20 cellular contexts compared by ENCODE assay signal in the genomic region with DNA sequence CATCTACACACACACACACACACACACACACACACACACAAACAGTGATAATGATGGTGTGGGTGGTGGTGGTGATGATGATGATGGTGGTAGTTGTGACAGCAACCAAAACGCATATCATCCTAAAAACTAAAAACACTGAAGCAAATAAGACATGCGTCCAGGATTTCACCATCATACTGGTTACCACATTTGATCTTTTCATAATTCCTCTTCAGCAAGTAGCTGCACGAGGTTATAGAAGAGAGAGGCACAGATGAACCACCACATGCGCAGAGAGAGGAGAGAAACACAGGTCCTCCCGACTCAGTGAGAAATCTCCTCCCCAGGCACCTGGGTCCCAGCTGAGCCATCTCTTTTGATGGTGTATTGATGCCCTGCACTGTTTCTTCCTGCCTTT.
DNase-seq lines count a peak whose midpoint lies in the region; FAIRE-seq and TF ChIP-seq lines count a peak whose summit lies in the region.
"Had no signal": no experiment of that assay in that cellular context is flagged by ENCODE, and none has a peak within 500 bp of the region (broad histone marks: within the 10 kb centered on the region; RNA-seq: fewer than 3 reads in every experiment).

No MANE protein-coding gene starts in this region.

- no peaks in the 10 kb centered on the region for H3K4me1 ChIP-seq in osteoblast (ENCODE audit: insufficient read depth, low read length)
- H3K4me1 ChIP-seq: BLaER1, HAP-1 had no signal

- H3K79me2 ChIP-seq in osteoblast (ENCODE audit: insufficient read depth, low read length): no peaks in the 10 kb centered on the region

- H3K4me3 ChIP-seq in NB4 (ENCODE audit: low read depth, low read length): no peak overlapping the region
- no peak overlapping the region for H3K4me3 ChIP-seq in osteoblast (ENCODE audit: insufficient read depth, low read length)
- H3K4me3 ChIP-seq: BLaER1, HAP-1 had no signal

- H2AFZ ChIP-seq in osteoblast (ENCODE audit: low read length): no peak overlapping the region

- H3K27ac ChIP-seq in osteoblast (ENCODE audit: low read depth, low read length): no peak overlapping the region
- H3K27ac ChIP-seq: BLaER1, C4-2B had no signal

- DNase-seq in NOMO-1 treated with DMSO at 0.1 percent for 48 hours (lab: John Stamatoyannopoulos, UW; ENCODE audit: unreplicated experiment) (peak; percentile 2), NOMO-1 (lab: John Stamatoyannopoulos, UW; ENCODE audit: unreplicated experiment in 2 of 2) (no peak), NB4 (ENCODE audit: low read depth) (peak; percentile 3), urothelium cell line (ENCODE audit: low spot score) (no peak), A172 (ENCODE audit: low spot score) (no peak), osteoblast (ENCODE audit: insufficient read length, low spot score, missing footprints) (no peak)
- DNase-seq: 8988T; Caco-2; CD4-positive, CD25-positive, alpha-beta regulatory T cell; CD8-positive, alpha-beta T cell; DMS153; DND-41; GOT3; HFFc6 had no signal

- H3K27me3 ChIP-seq in osteoblast (ENCODE audit: insufficient read depth, low read length): no peaks in the 10 kb centered on the region
- H3K27me3 ChIP-seq: BLaER1 had no signal

- no peaks in the 10 kb centered on the region for H3K36me3 ChIP-seq in osteoblast (ENCODE audit: insufficient read depth, low read length)
- H3K36me3 ChIP-seq: BLaER1, HAP-1 had no signal

- no peaks in the 10 kb centered on the region for H4K20me1 ChIP-seq in osteoblast (ENCODE audit: insufficient read depth, low read length)
- H4K20me1 ChIP-seq: BLaER1 had no signal

- TF ChIP-seq CTCF in NB4 (IDR thresholded peaks at IDR 0.05; ENCODE audit: low read depth, low read length) (no peak), osteoblast (IDR thresholded peaks at IDR 0.05; ENCODE audit: extremely low read depth, low read depth, low read length) (no peak)

- H3K9me3 ChIP-seq in osteoblast (ENCODE audit: low read depth, low read length): no peaks in the 10 kb centered on the region
- H3K9me3 ChIP-seq: Caco-2, HAP-1 had no signal

- FAIRE-seq in urothelium cell line (lab: Jason Lieb, UNC): peak; percentile 99
- FAIRE-seq: G401.6, GM12892, H54 had no signal

- H3K4me2 ChIP-seq in osteoblast (ENCODE audit: insufficient read depth, low read length): no peak overlapping the region
- H3K4me2 ChIP-seq: BLaER1 had no signal

- TF ChIP-seq POLR2A in NB4 (IDR thresholded peaks at IDR 0.05; ENCODE audit: extremely low read depth, insufficient read length): no peak

Comparison
In these comparisons a context has a peak if more than half of its experiments do, and no peak if none do; other contexts are left out.
1. DNase-seq: peak in NOMO-1 treated with DMSO at 0.1 percent for 48 hours (single experiment) and NB4 (single experiment); none in NOMO-1 (0 of 2), urothelium cell line (single experiment), A172 (single experiment) and osteoblast (single experiment).